ENCODE assay signal across 12 cellular contexts in the genomic region with DNA sequence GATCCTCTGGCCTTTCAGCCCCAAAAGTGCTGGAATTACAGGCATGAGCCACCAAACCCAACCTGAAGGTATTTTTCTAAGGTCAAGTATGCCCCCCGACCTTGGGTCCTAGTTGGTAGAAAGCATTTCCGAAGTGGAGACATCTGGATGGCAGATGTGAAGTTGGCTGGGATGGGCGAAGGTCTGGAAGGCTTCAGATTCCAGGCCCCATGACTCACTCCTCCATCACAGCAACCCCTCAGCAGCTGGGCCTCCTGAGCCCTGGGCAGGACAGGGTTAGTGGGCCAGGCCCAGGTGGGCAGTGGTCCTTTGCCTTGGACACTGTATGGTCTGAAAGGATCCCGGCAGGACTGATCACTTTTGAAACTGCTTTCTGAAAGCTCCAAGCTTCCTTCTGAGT. TPM values are rescaled to one million over a fixed set of nuclear protein-coding genes. Genes with fewer than 3 reads are reported as not detected.
DNase-seq lines count a peak whose midpoint lies in the region; TF ChIP-seq lines count a peak whose summit lies in the region.
"Had no signal": no experiment of that assay in that cellular context is flagged by ENCODE, and none has a peak within 500 bp of the region (broad histone marks: within the 10 kb centered on the region; RNA-seq: fewer than 3 reads in every experiment).

No MANE protein-coding gene starts in this region.

- H3K27me3 Mint-ChIP-seq in type B pancreatic cell: no peaks in the 10 kb centered on the region
- H3K27me3 Mint-ChIP-seq: stimulated activated memory B cell treated with anti-CD40 and anti-IgM and Interleukin-4, amounts not matched to agents 10 μg/mL and 1 μg/mL and 100 μg/mL, for 72 hours had no signal

- H3K27ac ChIP-seq in brain microvascular endothelial cell (peak overlapping the region; percentile 76), right atrium auricular region (peak overlapping the region; percentile 23 to 51)
- H3K27ac ChIP-seq: HL-60 had no signal

- peaks cover 0 to 58% of the 10 kb centered on the region in 2 donors for H3K4me1 ChIP-seq in right atrium auricular region

- H3K36me3 ChIP-seq in brain microvascular endothelial cell (replicated peaks): no peaks in the 10 kb centered on the region
- H3K36me3 ChIP-seq in right atrium auricular region: no peaks in the 10 kb centered on the region

- H3K4me1 Mint-ChIP-seq in type B pancreatic cell (ENCODE audit: unreplicated experiment): peaks cover 22% of the 10 kb centered on the region

- DNase-seq in HFF-Myc (ENCODE audit: extremely low read depth, low read depth) (peak; percentile 98), brain microvascular endothelial cell (peak; percentile 71), right atrium auricular region (ENCODE audit: low spot score) (no peak), type B pancreatic cell (ENCODE audit: extremely low spot score, unreplicated experiment) (peak; percentile 56), RPMI8226 (no peak), ACHN (no peak), NCI-H446 (lab: John Stamatoyannopoulos, UW) (no peak)
- DNase-seq: activated CD4-positive, alpha-beta T cell treated with anti-CD3 and anti-CD28 coated beads for 1 hour; activated effector memory CD4-positive, alpha-beta T cell treated with anti-CD3 and anti-CD28 coated beads, Interleukin-2, amount 50 U/mL, for 16 hours; GF-D8 had no signal

- H3K4me3 ChIP-seq in HFF-Myc (replicated peaks; ENCODE audit: low read depth, low read length): peak overlapping the region; percentile 23
- no peak overlapping the region for H3K4me3 ChIP-seq in brain microvascular endothelial cell (ENCODE audit: low read depth, low read length)
- H3K4me3 ChIP-seq in right atrium auricular region: no peak overlapping the region

- no peak overlapping the region for H3K4me3 Mint-ChIP-seq in type B pancreatic cell
- H3K4me3 Mint-ChIP-seq: stimulated activated memory B cell treated with anti-CD40 and anti-IgM and Interleukin-4, amounts not matched to agents 10 μg/mL and 1 μg/mL and 100 μg/mL, for 72 hours had no signal

- no peaks in the 10 kb centered on the region for H3K9me3 ChIP-seq in right atrium auricular region

- in situ Hi-C loops in brain microvascular endothelial cell (cut with HindIII; ENCODE audit: low pct_ligation_motif_present, low sequenced_read_pairs): no loop called here
- in situ Hi-C loops in ACHN (cut with HindIII; ENCODE audit: low pct_ligation_motif_present, low pct_unique_long_range_greater_than_20kb, low sequenced_read_pairs): loop anchor here (25.0 kb wide), 1 partner anchor 100 kb away; no protein-coding TSS in a partner anchor

- H3K9me3 Mint-ChIP-seq in type B pancreatic cell: no peaks in the 10 kb centered on the region
- H3K9me3 Mint-ChIP-seq: stimulated activated memory B cell treated with anti-CD40 and anti-IgM and Interleukin-4, amounts not matched to agents 10 μg/mL and 1 μg/mL and 100 μg/mL, for 72 hours had no signal

- H3K36me3 Mint-ChIP-seq in type B pancreatic cell: no peaks in the 10 kb centered on the region
- H3K36me3 Mint-ChIP-seq: stimulated activated memory B cell treated with anti-CD40 and anti-IgM and Interleukin-4, amounts not matched to agents 10 μg/mL and 1 μg/mL and 100 μg/mL, for 72 hours had no signal

- no peak for TF ChIP-seq CTCF in HFF-Myc (IDR thresholded peaks at IDR 0.05; ENCODE audit: low read depth, low read length, missing control alignments)
- no peak for TF ChIP-seq CTCF in brain microvascular endothelial cell (IDR thresholded peaks at IDR 0.05; ENCODE audit: low read depth, low read length, missing control alignments)
- TF ChIP-seq CTCF in right atrium auricular region (IDR thresholded peaks at IDR 0.05): no peak
- no peak for TF ChIP-seq CTCF in type B pancreatic cell (conservative IDR thresholded peaks at IDR 0.05)

- no peak overlapping the region for H3K27ac Mint-ChIP-seq in type B pancreatic cell
- H3K27ac Mint-ChIP-seq: stimulated activated memory B cell treated with anti-CD40 and anti-IgM and Interleukin-4, amounts not matched to agents 10 μg/mL and 1 μg/mL and 100 μg/mL, for 72 hours had no signal

- no peaks in the 10 kb centered on the region for H3K27me3 ChIP-seq in brain microvascular endothelial cell (replicated peaks)
- H3K27me3 ChIP-seq in right atrium auricular region: no peaks in the 10 kb centered on the region

RNA-seq across cellular contexts. Expression of a gene that starts 23.3 kb away (rescaled TPM):
- total RNA-seq in right atrium auricular region (10 to 100 TPM; 16.3 to 32.1 TPM), type B pancreatic cell (ENCODE audit: low replicate concordance) (38.1 and 44.9 TPM in 2 replicates)

RNA-seq across cellular contexts. Expression of a gene that starts 55.3 kb away (rescaled TPM):
- total RNA-seq in right atrium auricular region: 100 to 1,000 TPM; 138 to 719 TPM
- 7.3 and 139 TPM in 2 replicates for total RNA-seq in type B pancreatic cell (ENCODE audit: low replicate concordance)

Comparison
In these comparisons a context has a peak if more than half of its experiments do, and no peak if none do; other contexts are left out.
1. DNase-seq: peak in HFF-Myc (single experiment), brain microvascular endothelial cell (single experiment) and type B pancreatic cell (single experiment); none in right atrium auricular region (single experiment), RPMI8226 (single experiment), ACHN (single experiment) and NCI-H446 (0 of 2).